16 cellular contexts compared by ENCODE assay signal in genomic region chrX:24276011-24276410, GRCh38. TPM values are rescaled to one million over a fixed set of nuclear protein-coding genes. Genes with fewer than 3 reads are reported as not detected.
"Had no signal": no experiment of that assay in that cellular context is flagged by ENCODE, and none has a peak within 500 bp of the region (broad histone marks: within the 10 kb centered on the region; RNA-seq: fewer than 3 reads in every experiment).

No MANE protein-coding gene starts in this region.

- DNase-seq: activated CD4-positive, alpha-beta memory T cell treated with anti-CD3 and anti-CD28 coated beads for 36 hours; activated CD4-positive, CD25-positive, alpha-beta regulatory T cell treated with anti-CD3 and anti-CD28 coated beads, Interleukin-2, amount 50 U/mL, for 72 hours; activated effector memory CD4-positive, alpha-beta T cell treated with anti-CD3 and anti-CD28 coated beads, Interleukin-2, amount 50 U/mL, for 16 hours; activated T-cell treated with anti-CD3 and anti-CD28 coated beads, Interleukin-2, amount 50 U/mL, for 4 hours; esophagus squamous epithelium; foreskin fibroblast; immature natural killer cell; naive B cell; posterior cingulate gyrus; thyroid gland; uterus had no signal

- H3K4me3 Mint-ChIP-seq: activated CD4-positive, alpha-beta memory T cell treated with anti-CD3 and anti-CD28 coated beads for 36 hours; activated naive CD8-positive, alpha-beta T cell; activated T-cell treated with anti-CD3 and anti-CD28 coated beads, Interleukin-2, amount 50 U/mL, for 4 hours; immature natural killer cell had no signal

- H3K27me3 ChIP-seq: esophagus squamous epithelium, neutrophil, thyroid gland, uterus had no signal

- H3K4me3 ChIP-seq: breast epithelium, esophagus squamous epithelium, lung, skin epidermis, thyroid gland, uterus had no signal

- H3K27ac Mint-ChIP-seq: activated CD4-positive, alpha-beta memory T cell treated with anti-CD3 and anti-CD28 coated beads for 36 hours; activated naive CD8-positive, alpha-beta T cell; immature natural killer cell had no signal

- H3K4me1 ChIP-seq: breast epithelium, esophagus squamous epithelium, thyroid gland, uterus had no signal

- H3K36me3 ChIP-seq: breast epithelium, esophagus squamous epithelium, neutrophil, thyroid gland, uterus had no signal

- H3K9me3 Mint-ChIP-seq: activated T-cell treated with anti-CD3 and anti-CD28 coated beads, Interleukin-2, amount 50 U/mL, for 4 hours had no signal

- H3K27ac ChIP-seq: breast epithelium, esophagus squamous epithelium, neutrophil, skin epidermis, thyroid gland, uterus had no signal

- ATAC-seq: activated T-cell treated with anti-CD3 and anti-CD28 coated beads, Interleukin-2, amount 50 U/mL, for 4 hours had no signal

- H3K36me3 Mint-ChIP-seq: activated CD4-positive, alpha-beta memory T cell treated with anti-CD3 and anti-CD28 coated beads for 36 hours; activated naive CD8-positive, alpha-beta T cell; immature natural killer cell; naive B cell had no signal

- H3K9me3 ChIP-seq: breast epithelium, esophagus squamous epithelium, neutrophil, thyroid gland, uterus had no signal

RNA-seq across cellular contexts. Expression of gene SUPT20HL2, which starts 37.9 kb away (rescaled TPM):
- total RNA-seq: activated CD4-positive, alpha-beta memory T cell treated with anti-CD3 and anti-CD28 coated beads for 36 hours; activated T-cell treated with anti-CD3 and anti-CD28 coated beads, Interleukin-2, amount 50 U/mL, for 4 hours; breast epithelium; esophagus squamous epithelium; lung; thyroid gland had no signal
